ENCODE assay signal across 8 cellular contexts in the genomic region with DNA sequence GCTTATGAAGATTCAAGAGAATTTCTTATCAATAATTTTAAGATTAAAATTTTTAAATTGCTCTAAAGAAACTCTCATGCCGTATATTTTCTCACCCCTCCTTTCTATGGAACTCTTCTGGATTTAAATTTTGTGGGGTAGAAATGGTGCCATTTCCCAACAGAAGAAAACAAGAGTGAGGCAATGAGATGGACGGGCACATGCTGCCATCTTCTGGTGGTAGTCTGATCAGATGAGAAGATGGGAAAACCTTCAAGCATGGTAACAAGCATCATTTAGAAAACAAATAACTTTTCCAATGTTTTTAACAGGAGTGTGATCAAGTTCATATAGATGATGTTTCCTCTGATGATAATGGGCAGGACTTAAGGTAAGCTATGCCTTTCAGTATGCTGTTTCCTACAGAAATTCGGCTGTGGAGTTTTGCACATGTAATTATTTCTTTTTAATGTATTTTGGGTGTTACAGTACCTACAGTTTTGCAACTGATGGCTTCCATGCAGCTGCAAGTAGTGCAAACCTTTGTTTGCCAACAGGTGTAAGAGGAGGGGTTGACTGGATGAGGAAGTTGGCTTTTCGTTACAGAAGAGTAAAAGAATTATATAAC.
DNase-seq lines count a peak whose midpoint lies in the region; ATAC-seq and TF ChIP-seq lines count a peak whose summit lies in the region.

No MANE protein-coding gene starts in this region.

- TF ChIP-seq CTCF in BE2C (IDR thresholded peaks at IDR 0.05; ENCODE audit: low read depth, low read length): peak; percentile 81

- H3K36me3 ChIP-seq in BE2C (peaks cover 21% of the 10 kb centered on the region), iPS DF 6.9 (ENCODE audit: control insufficient read depth, insufficient read depth, low read length) (no peaks in the 10 kb centered on the region)

- no peak overlapping the region for H3K27ac ChIP-seq in iPS DF 6.9 (ENCODE audit: low read length)

- ATAC-seq in GM21447 (IDR thresholded peaks at IDR 0.05; ENCODE audit: unreplicated experiment) (peak; percentile 60), GM18870 (IDR thresholded peaks at IDR 0.05; ENCODE audit: unreplicated experiment) (no peak), HG03045 (IDR thresholded peaks at IDR 0.05; ENCODE audit: unreplicated experiment) (no peak)

- H3K4me1 ChIP-seq in BE2C (peaks cover 3% of the 10 kb centered on the region; the same call in 1 of the 2 replicates), iPS DF 6.9 (ENCODE audit: control insufficient read depth, insufficient read depth, low read length) (no peaks in the 10 kb centered on the region)

- H3K27me3 ChIP-seq in BE2C (no peaks in the 10 kb centered on the region), iPS DF 6.9 (ENCODE audit: control insufficient read depth, insufficient read depth, low read length) (no peaks in the 10 kb centered on the region)

- H3K4me3 ChIP-seq in BE2C (ENCODE audit: low read depth, low read length) (no peak overlapping the region), iPS DF 6.9 (ENCODE audit: low read length) (no peak overlapping the region)

- no CpG with 5 or more reads among the region's 4 CpGs for WGBS in iPS DF 6.9 (ENCODE audit: insufficient coverage, insufficient read length)

- DNase-seq in BE2C (peak; percentile 62), NCI-H460 (ENCODE audit: extremely low read depth, low read depth) (peak; percentile 32), astrocyte of the hippocampus (ENCODE audit: low read depth, low spot score) (peak; percentile 80), iPS DF 6.9 (ENCODE audit: low read depth, low spot score) (peak; percentile 39)
- peak; percentile 4 for DNase-seq in stimulated activated CD4-positive, alpha-beta T cell treated with anti-CD3 and anti-CD28 coated beads, Interleukin-1b, Interleukin-23, amount 100 ng/mL, for 48 hours

- H3K9me3 ChIP-seq in BE2C (no peaks in the 10 kb centered on the region), iPS DF 6.9 (ENCODE audit: control insufficient read depth, insufficient read depth, low read length) (no peaks in the 10 kb centered on the region)

Comparison
In these comparisons a context has a peak if more than half of its experiments do, and no peak if none do; other contexts are left out.
1. DNase-seq: peak in every context shown above with its lines; median percentile 80 in astrocyte of the hippocampus; 62 in BE2C; 39 in iPS DF 6.9; 32 in NCI-H460; 4 in stimulated activated CD4-positive, alpha-beta T cell treated with anti-CD3 and anti-CD28 coated beads, Interleukin-1b, Interleukin-23, amount 100 ng/mL, for 48 hours.